8 cellular contexts compared by ENCODE assay signal in the genomic region with DNA sequence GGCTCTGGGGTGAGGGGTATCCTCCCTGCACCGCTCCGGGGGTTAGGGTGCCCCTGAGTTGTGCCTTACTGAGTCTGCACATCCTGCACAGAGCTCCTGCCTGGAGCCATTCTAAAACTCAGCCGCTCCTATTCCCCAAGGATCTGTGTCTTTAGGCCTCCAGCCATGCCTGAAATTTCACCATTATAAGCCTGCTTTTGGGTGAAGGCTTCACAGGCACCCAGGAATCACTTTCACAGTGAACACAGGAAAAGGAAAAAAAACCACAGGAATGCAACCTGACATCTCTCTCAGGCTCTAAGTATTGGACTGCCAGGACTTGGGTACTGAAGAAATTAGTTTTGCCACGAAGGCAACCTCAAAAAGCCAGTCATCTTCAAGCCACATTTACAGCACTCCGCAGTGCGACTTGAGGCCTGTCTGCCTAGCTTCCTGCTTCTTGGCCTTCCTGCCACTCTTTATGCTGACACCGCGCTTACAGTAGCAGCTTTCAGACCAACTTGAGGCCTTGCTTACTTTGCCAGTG. TPM values are rescaled to one million over a fixed set of nuclear protein-coding genes. Genes with fewer than 3 reads are reported as not detected.
DNase-seq lines count a peak whose midpoint lies in the region; ATAC-seq and TF ChIP-seq lines count a peak whose summit lies in the region.

No MANE protein-coding gene starts in this region.

- CTCF ChIA-PET in BJ (lab: Yijun Ruan, JAX): interaction anchor here (0.7 to 1.5 kb wide), 2 partner anchors 14 to 21 kb away, joined by 3 to 4 read pairs; no protein-coding TSS in a partner anchor
- CTCF ChIA-PET in MCF 10A (lab: Yijun Ruan, JAX): interaction anchor here (0.6 to 2.0 kb wide), 7 partner anchors 11 to 1811 kb away, joined by 3 to 10 read pairs (median 3); no protein-coding TSS in a partner anchor

- no peak for TF ChIP-seq CTCF in BJ (IDR thresholded peaks at IDR 0.05; ENCODE audit: insufficient read depth, low read depth, low read length)
- no peak for TF ChIP-seq CTCF in MCF 10A (IDR thresholded peaks at IDR 0.05; ENCODE audit: unreplicated experiment)
- TF ChIP-seq CTCF in thyroid gland (IDR thresholded peaks at IDR 0.05): no peak

- intact Hi-C loops in MCF 10A (cut with micrococcal nuclease) (loop anchor here (5.0 kb wide), 1 partner anchor 86 kb away; no protein-coding TSS in a partner anchor), thyroid gland (cut with DNase I) (no loop called here)

- DNase-seq in BJ (ENCODE audit: low read depth): peak; percentile 74
- DNase-seq in T-helper 2 cell: peak in 4 of 5 experiments; percentile 10 to 84 (median 34)
- peak; percentile 83 for DNase-seq in MCF 10A (ENCODE audit: unreplicated experiment)
- DNase-seq in thyroid gland: peak; percentile 62 to 68
- DNase-seq in NAMALWA (ENCODE audit: low spot score): no peak

- H3K36me3 ChIP-seq in BJ (ENCODE audit: control insufficient read depth, insufficient read depth, low read length) (peaks cover 3% of the 10 kb centered on the region), mucosa of rectum (ENCODE audit: control insufficient read depth in 2 of 2, insufficient read depth in 2 of 2, low read length in 2 of 2) (peaks cover 0 to 3% of the 10 kb centered on the region in 2 donors), thyroid gland (no peaks in the 10 kb centered on the region)

- peaks cover 7% of the 10 kb centered on the region for H3K36me3 Mint-ChIP-seq in MCF 10A (ENCODE audit: insufficient read depth, unreplicated experiment)

- H3K4me1 ChIP-seq in mucosa of rectum (ENCODE audit: control insufficient read depth in 2 of 2, insufficient read depth in 2 of 2, low read length in 2 of 2) (no peaks in the 10 kb centered on the region), thyroid gland (peaks cover 16% of the 10 kb centered on the region in 2 donors)

- peak overlapping the region; percentile 88 for H3K27ac Mint-ChIP-seq in MCF 10A (ENCODE audit: low read depth, unreplicated experiment)

- no peak overlapping the region for H3K4me3 Mint-ChIP-seq in MCF 10A (ENCODE audit: unreplicated experiment)

- POLR2A ChIA-PET in BJ (lab: Charles Lee): no interaction called here
- POLR2A ChIA-PET in MCF 10A (lab: Yijun Ruan, JAX): interaction anchor here (0.6 to 2.5 kb wide), 12 partner anchors 10 to 190 kb away, joined by 3 to 12 read pairs (median 3); a partner anchor contains a TSS

- H3K9me3 Mint-ChIP-seq in MCF 10A (ENCODE audit: unreplicated experiment): peaks cover 1% of the 10 kb centered on the region

- no TSS peak for BruUV-seq in MCF 10A (replicated peaks; lab: Mats Ljungman, UMichigan)

- H3K27ac ChIP-seq in mucosa of rectum (ENCODE audit: low read depth in 2 of 2, low read length in 2 of 2) (peak overlapping the region; percentile 12 to 24), thyroid gland (peak overlapping the region; percentile 65 to 81 (median 66))

- no peak for TF ChIP-seq POLR2A in thyroid gland (IDR thresholded peaks at IDR 0.05)

- H3K4me3 ChIP-seq in BJ (ENCODE audit: low read depth, low read length) (no peak overlapping the region), mucosa of rectum (ENCODE audit: low read length in 2 of 2) (no peak overlapping the region), thyroid gland (replicated peaks in 1 of 3) (no peak overlapping the region)

- peak; percentile 59 for ATAC-seq in HG02623 (IDR thresholded peaks at IDR 0.05; ENCODE audit: unreplicated experiment)
- no peak for ATAC-seq in HG02970 (IDR thresholded peaks at IDR 0.05; ENCODE audit: low FRiP score, unreplicated experiment)

- no peaks in the 10 kb centered on the region for H3K27me3 Mint-ChIP-seq in MCF 10A (ENCODE audit: insufficient read depth, unreplicated experiment)

- H3K27me3 ChIP-seq in BJ (ENCODE audit: control insufficient read depth, insufficient read depth, low read length) (no peaks in the 10 kb centered on the region), mucosa of rectum (ENCODE audit: control insufficient read depth in 2 of 2, insufficient read depth in 2 of 2, low read length in 2 of 2) (no peaks in the 10 kb centered on the region), thyroid gland (no peaks in the 10 kb centered on the region)

- H3K9me3 ChIP-seq in mucosa of rectum (ENCODE audit: control insufficient read depth in 2 of 2, low read length in 2 of 2) (no peaks in the 10 kb centered on the region), thyroid gland (no peaks in the 10 kb centered on the region)

- H3K4me1 Mint-ChIP-seq in MCF 10A (ENCODE audit: insufficient read depth, unreplicated experiment): peaks cover 36% of the 10 kb centered on the region

- 40 to 46% methylated on average over 6 to 8 of the region's 8 CpGs for WGBS in thyroid gland, 2 donors

- H3K9ac ChIP-seq in mucosa of rectum (ENCODE audit: low read depth in 1 of 2, low read length in 2 of 2): no peak overlapping the region

RNA-seq across cellular contexts. Expression of a gene that starts 30.9 kb away (rescaled TPM):
- 161 and 203 TPM in 2 replicates for polyA plus RNA-seq in BJ (2011; rRNA removed)
- 195 and 233 TPM in 2 replicates for polyA minus RNA-seq in BJ (2011; rRNA and poly(A)+ RNA removed)
- total RNA-seq in MCF 10A (2022) (46.8 and 57.4 TPM in 2 replicates), thyroid gland (10 to 100 TPM; 33.3 to 69.6 (median 58.1) TPM)
